8 cellular contexts compared by ENCODE assay signal in genomic region chr4:151013944-151014343, GRCh38. TPM values are rescaled to one million over a fixed set of nuclear protein-coding genes. Genes with fewer than 3 reads are reported as not detected.
DNase-seq lines count a peak whose midpoint lies in the region; ATAC-seq and TF ChIP-seq lines count a peak whose summit lies in the region.

No MANE protein-coding gene starts in this region.

- peak overlapping the region; percentile 97 for H3K4me2 ChIP-seq in fibroblast of lung (ENCODE audit: extremely low read depth, insufficient read depth, low read length)

- H3K9ac ChIP-seq in ES-I3 (ENCODE audit: low read depth, low read length) (peak overlapping the region; percentile 81; the same call in 1 of the 2 replicates), fibroblast of lung (ENCODE audit: insufficient read depth, low read length) (no peak overlapping the region)

- no peaks in the 10 kb centered on the region for H3K4me1 ChIP-seq in ES-I3 (ENCODE audit: insufficient read depth, low read length)
- peaks cover 3% of the 10 kb centered on the region for H3K4me1 ChIP-seq in RWPE2 (ENCODE audit: insufficient read depth, poor library complexity, severe bottlenecking)
- H3K4me1 ChIP-seq in fibroblast of lung (ENCODE audit: control insufficient read depth, extremely low read depth, insufficient read depth, low read length) = no peaks in the 10 kb centered on the region

- peaks cover 2% of the 10 kb centered on the region for H3K79me2 ChIP-seq in fibroblast of lung (ENCODE audit: control insufficient read depth, insufficient read depth, low read length)

- H3K4me3 ChIP-seq in RWPE2 (ENCODE audit: severe bottlenecking) (peak overlapping the region; percentile 76), fibroblast of lung (replicated peaks in 1 of 4; ENCODE audit: control extremely low read depth in 1 of 4, insufficient read depth in 1 of 4, low read depth in 3 of 4, low read length in 4 of 4) (peak overlapping the region; percentile 72 to 99 (median 84))

- ATAC-seq in RWPE2 (ENCODE audit: low read depth) (no peak), HG03457 (IDR thresholded peaks at IDR 0.05; ENCODE audit: unreplicated experiment) (no peak), HG03342 (IDR thresholded peaks at IDR 0.05; ENCODE audit: unreplicated experiment) (no peak)

- peak overlapping the region; percentile 95 for H2AFZ ChIP-seq in fibroblast of lung (ENCODE audit: low read length)

- H3K36me3 ChIP-seq in ES-I3 (ENCODE audit: insufficient read depth, low read length) = no peaks in the 10 kb centered on the region; the same call in 1 of the 2 replicates
- peaks cover 27% of the 10 kb centered on the region; the same call in 1 of the 2 replicates for H3K36me3 ChIP-seq in RWPE2 (ENCODE audit: low read depth)
- no peaks in the 10 kb centered on the region for H3K36me3 ChIP-seq in fibroblast of lung (ENCODE audit: control insufficient read depth, insufficient read depth, low read length)

- TF ChIP-seq CTCF in RWPE2 (IDR thresholded peaks at IDR 0.05; ENCODE audit: poor library complexity, severe bottlenecking) (no peak), fibroblast of lung (conservative IDR thresholded peaks at IDR 0.05 in 1 of 2, IDR thresholded peaks at IDR 0.05 in 1 of 2; ENCODE audit: low read depth in 1 of 2, low read length in 2 of 2) (no peak)

- H3K9me3 ChIP-seq in ES-I3 (ENCODE audit: control insufficient read depth, insufficient read depth, low read length) (no peaks in the 10 kb centered on the region), RWPE2 (ENCODE audit: severe bottlenecking) (no peaks in the 10 kb centered on the region), fibroblast of lung (ENCODE audit: control insufficient read depth, insufficient read depth, low read depth, low read length) (no peaks in the 10 kb centered on the region)

- H3K27me3 ChIP-seq in RWPE2 (ENCODE audit: insufficient read depth, poor library complexity, severe bottlenecking) (no peaks in the 10 kb centered on the region), fibroblast of lung (ENCODE audit: control insufficient read depth, insufficient read depth, low read length) (no peaks in the 10 kb centered on the region)

- no peaks in the 10 kb centered on the region for H4K20me1 ChIP-seq in fibroblast of lung (ENCODE audit: control insufficient read depth, extremely low read depth, insufficient read depth, low read length)

- DNase-seq in RWPE2 (ENCODE audit: low spot score) (no peak), fibroblast of lung (ENCODE audit: low read depth in 2 of 2) (no peak), putamen (ENCODE audit: low spot score) (peak; percentile 6)
- no peak for DNase-seq in activated effector memory CD4-positive, alpha-beta T cell treated with anti-CD3 and anti-CD28 coated beads, Interleukin-2, amount 50 U/mL, for 16 hours
- DNase-seq in NK-92 treated with Interleukin-12 subunit alpha and Interleukin-12 subunit beta, amount 100 ng/mL, for 24 hours (lab: John Stamatoyannopoulos, UW) = no peak

- peak overlapping the region; percentile 90 for H3K27ac ChIP-seq in RWPE2 (ENCODE audit: poor library complexity, severe bottlenecking)
- no peak overlapping the region for H3K27ac ChIP-seq in fibroblast of lung (ENCODE audit: insufficient read depth, low read length)

RNA-seq across cellular contexts. Expression of gene LRBA, which starts 1.1 kb away (rescaled TPM):
- 26.7 and 36.7 TPM in 2 replicates for total RNA-seq in fibroblast of lung
- 16.4 and 21.0 TPM in 2 replicates for polyA plus RNA-seq in fibroblast of lung
- polyA plus RNA-seq in fibroblast of lung (2012) = 13.1 and 13.9 TPM in 2 replicates
- polyA minus RNA-seq in fibroblast of lung (ENCODE audit: low replicate concordance) = 29.0 and 34.0 TPM in 2 replicates
